In the genomic region with DNA sequence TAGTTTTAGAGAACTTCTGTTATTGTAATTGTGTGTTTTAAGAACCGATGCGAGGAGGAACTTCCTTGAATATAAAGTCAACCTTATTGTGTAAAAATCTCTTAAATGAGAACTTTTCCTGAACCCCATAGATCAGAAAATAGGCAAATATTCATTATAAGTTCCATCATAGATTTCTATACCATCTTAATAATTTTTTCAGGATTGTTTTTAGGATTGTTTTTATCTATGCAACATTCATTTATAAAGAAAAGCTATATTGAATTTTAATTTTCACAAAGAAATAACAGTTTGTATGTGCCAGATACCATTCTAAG, we compare ENCODE assay signal across 9 cellular contexts. TPM values are rescaled to one million over a fixed set of nuclear protein-coding genes. Genes with fewer than 3 reads are reported as not detected.
DNase-seq lines count a peak whose midpoint lies in the region; ATAC-seq, FAIRE-seq and TF ChIP-seq lines count a peak whose summit lies in the region.
"Had no signal": no experiment of that assay in that cellular context is flagged by ENCODE, and none has a peak within 500 bp of the region (broad histone marks: within the 10 kb centered on the region; RNA-seq: fewer than 3 reads in every experiment).

No MANE protein-coding gene starts in this region.

- no peaks in the 10 kb centered on the region for H3K9me3 Mint-ChIP-seq in activated CD4-positive, alpha-beta T cell treated with anti-CD3 and anti-CD28 coated beads for 36 hours (ENCODE audit: low read depth)
- H3K9me3 Mint-ChIP-seq in stimulated activated naive CD8-positive, alpha-beta T cell treated with anti-CD3 and anti-CD28 coated beads, Interleukin-15, amount 100 ng/mL, for 72 hours, result no peaks in the 10 kb centered on the region

- no peak for ATAC-seq in activated CD4-positive, alpha-beta T cell treated with anti-CD3 and anti-CD28 coated beads for 36 hours
- no peak for ATAC-seq in GM12878
- ATAC-seq in stimulated activated naive CD8-positive, alpha-beta T cell treated with anti-CD3 and anti-CD28 coated beads, Interleukin-15, amount 100 ng/mL, for 72 hours, result no peak

- H3K27me3 ChIP-seq in Loucy (ENCODE audit: insufficient read depth, low read length, poor library complexity, severe bottlenecking) (no peaks in the 10 kb centered on the region), GM12878 (replicated peaks in 1 of 2; ENCODE audit: control insufficient read depth in 2 of 2, insufficient read depth in 2 of 2, low read length in 1 of 2) (no peaks in the 10 kb centered on the region), neural cell (ENCODE audit: insufficient read depth, low read depth, low read length) (no peaks in the 10 kb centered on the region)

- BruUV-seq in GM12878 (replicated peaks; lab: Mats Ljungman, UMichigan), result no TSS peak

- no peak for DNase-seq in activated CD4-positive, alpha-beta T cell treated with anti-CD3 and anti-CD28 coated beads for 36 hours
- no peak for DNase-seq in activated CD4-positive, alpha-beta T cell treated with anti-CD3 and anti-CD28 coated beads for 48 hours
- DNase-seq in GM12878 (ENCODE audit: low read depth, low spot score) (no peak), NCI-H345 treated with DMSO at 0.1 percent for 48 hours (lab: John Stamatoyannopoulos, UW; ENCODE audit: unreplicated experiment) (no peak), T-helper 9 cell (no peak)
- no peak for DNase-seq in stimulated activated naive CD8-positive, alpha-beta T cell treated with anti-CD3 and anti-CD28 coated beads, Interleukin-15, amount 100 ng/mL, for 72 hours

- H3K4me1 ChIP-seq in Loucy (ENCODE audit: insufficient read depth, low read length, poor library complexity, severe bottlenecking), result peaks cover 39% of the 10 kb centered on the region
- peaks cover 7% of the 10 kb centered on the region; the same call in 1 of the 2 replicates for H3K4me1 ChIP-seq in GM12878 (ENCODE audit: control insufficient read depth, insufficient read depth, low read length)

- RAD21 ChIA-PET in GM12878 (lab: Charles Lee; ENCODE audit: unreplicated experiment), result interaction anchor here (0.6 to 6.9 kb wide), 19 partner anchors 9 to 1293 kb away, joined by 3 to 151 read pairs (median 5); no protein-coding TSS in a partner anchor

- H3K36me3 Mint-ChIP-seq in activated CD4-positive, alpha-beta T cell treated with anti-CD3 and anti-CD28 coated beads for 36 hours (ENCODE audit: low read depth), result peaks cover 27% of the 10 kb centered on the region

- H3K79me2 ChIP-seq in Loucy (ENCODE audit: insufficient read depth, low read length) (peaks cover 33% of the 10 kb centered on the region), GM12878 (ENCODE audit: control insufficient read depth, insufficient read depth, low read length) (peaks cover 35% of the 10 kb centered on the region), neural cell (replicated peaks; ENCODE audit: insufficient read depth, low read length) (peaks cover 29% of the 10 kb centered on the region)

- no peak for TF ChIP-seq RAD21 in GM12878 (IDR thresholded peaks at IDR 0.05; ENCODE audit: insufficient read depth, low read depth, low read length)
- no peak for TF ChIP-seq RAD21 in neural cell (conservative IDR thresholded peaks at IDR 0.05)

- H3K27me3 Mint-ChIP-seq in activated CD4-positive, alpha-beta T cell treated with anti-CD3 and anti-CD28 coated beads for 36 hours, result no peaks in the 10 kb centered on the region
- H3K27me3 Mint-ChIP-seq in stimulated activated naive CD8-positive, alpha-beta T cell treated with anti-CD3 and anti-CD28 coated beads, Interleukin-15, amount 100 ng/mL, for 72 hours, result no peaks in the 10 kb centered on the region

- H3K4me1 Mint-ChIP-seq in activated CD4-positive, alpha-beta T cell treated with anti-CD3 and anti-CD28 coated beads for 36 hours, result peaks cover 39% of the 10 kb centered on the region
- H3K4me1 Mint-ChIP-seq in stimulated activated naive CD8-positive, alpha-beta T cell treated with anti-CD3 and anti-CD28 coated beads, Interleukin-15, amount 100 ng/mL, for 72 hours, result peaks cover 45% of the 10 kb centered on the region

- peak overlapping the region; percentile 95 for H3K4me3 Mint-ChIP-seq in activated CD4-positive, alpha-beta T cell treated with anti-CD3 and anti-CD28 coated beads for 36 hours
- peak overlapping the region in 1 of 2 donors; percentile 59 for H3K4me3 Mint-ChIP-seq in stimulated activated naive CD8-positive, alpha-beta T cell treated with anti-CD3 and anti-CD28 coated beads, Interleukin-15, amount 100 ng/mL, for 72 hours

- POLR2A ChIA-PET in activated CD4-positive, alpha-beta T cell treated with anti-CD3 and anti-CD28 coated beads for 36 hours (lab: Charles Lee), result no interaction called here
- POLR2A ChIA-PET in GM12878 (lab: Charles Lee), result interaction anchor here (0.6 to 1.9 kb wide), 8 partner anchors 17 to 265 kb away, joined by 3 to 10 read pairs (median 4); no protein-coding TSS in a partner anchor

- FAIRE-seq in GM12878 (lab: Jason Lieb, UNC), result no peak
- FAIRE-seq: HTR-8/SVneo had no signal

- no peaks in the 10 kb centered on the region for H3K9me2 ChIP-seq in Loucy (replicated peaks; ENCODE audit: low read depth, low read length)
- no peaks in the 10 kb centered on the region for H3K9me2 ChIP-seq in neural cell (ENCODE audit: insufficient read depth, low read length)

- H4K20me1 ChIP-seq in Loucy (ENCODE audit: insufficient read depth, low read length, poor library complexity, severe bottlenecking), result peaks cover 32% of the 10 kb centered on the region
- no peaks in the 10 kb centered on the region for H4K20me1 ChIP-seq in GM12878 (ENCODE audit: control insufficient read depth, insufficient read depth)
- no peaks in the 10 kb centered on the region for H4K20me1 ChIP-seq in neural cell (ENCODE audit: insufficient read depth)

- no peak for TF ChIP-seq CTCF in Loucy (conservative IDR thresholded peaks at IDR 0.05; ENCODE audit: low read length)
- no peak for TF ChIP-seq CTCF in GM12878 (IDR thresholded peaks at IDR 0.05 in 2 of 3, conservative IDR thresholded peaks at IDR 0.05 in 1 of 3; ENCODE audit: control insufficient read depth in 2 of 3, extremely low read depth in 1 of 3, insufficient read depth in 1 of 3, low read depth in 3 of 3, low read length in 3 of 3)
- TF ChIP-seq CTCF in neural cell (IDR thresholded peaks at IDR 0.05; ENCODE audit: poor library complexity, severe bottlenecking), result peak; percentile 7

- peak overlapping the region; percentile 98 for H3K27ac Mint-ChIP-seq in activated CD4-positive, alpha-beta T cell treated with anti-CD3 and anti-CD28 coated beads for 36 hours
- H3K27ac Mint-ChIP-seq in stimulated activated naive CD8-positive, alpha-beta T cell treated with anti-CD3 and anti-CD28 coated beads, Interleukin-15, amount 100 ng/mL, for 72 hours, result peak overlapping the region in 1 of 2 donors; percentile 97

- CTCF ChIA-PET in activated CD4-positive, alpha-beta T cell treated with anti-CD3 and anti-CD28 coated beads for 36 hours (lab: Charles Lee), result interaction anchor here (0.7 to 6.0 kb wide), 30 partner anchors 10 to 374 kb away, joined by 3 to 79 read pairs (median 5); no protein-coding TSS in a partner anchor
- CTCF ChIA-PET in GM12878 (lab: Yijun Ruan, JAX), result interaction anchor here (0.6 to 7.0 kb wide), 41 partner anchors 10 to 466 kb away, joined by 3 to 191 read pairs (median 5); a partner anchor contains a TSS

- no peak for TF ChIP-seq POLR2A in GM12878 (IDR thresholded peaks at IDR 0.05; ENCODE audit: low read depth, low read length)

- H3K27ac ChIP-seq in GM12878 (ENCODE audit: control insufficient read depth, insufficient read depth) (no peak overlapping the region), neural cell (ENCODE audit: low read length) (peak overlapping the region; percentile 90)

- H3F3A ChIP-seq in Loucy (ENCODE audit: low read depth) (no peaks in the 10 kb centered on the region), neural cell (ENCODE audit: insufficient read depth, low read length, poor library complexity, severe bottlenecking) (no peaks in the 10 kb centered on the region)

- in situ Hi-C loops in GM12878 (cut with MboI), result loop anchor here (10.0 to 25.0 kb wide), 2 partner anchors 368 to 1831 kb away; no protein-coding TSS in a partner anchor

- H2AFZ ChIP-seq in Loucy (ENCODE audit: low read length) (peak overlapping the region; percentile 38; the same call in 1 of the 2 replicates), GM12878 (ENCODE audit: control insufficient read depth, low read depth, low read length) (peak overlapping the region; percentile 48), neural cell (ENCODE audit: low read depth, low read length) (no peak overlapping the region)

- H3K9me3 ChIP-seq in Loucy (ENCODE audit: insufficient read depth, low read depth, low read length), result no peaks in the 10 kb centered on the region
- no peaks in the 10 kb centered on the region for H3K9me3 ChIP-seq in GM12878 (replicated peaks; ENCODE audit: control insufficient read depth, insufficient read depth, low read length)
- H3K9me3 ChIP-seq in neural cell (ENCODE audit: low read length), result no peaks in the 10 kb centered on the region

- H3K9ac ChIP-seq in Loucy (ENCODE audit: low read depth, low read length, poor library complexity, severe bottlenecking) (peak overlapping the region; percentile 51), GM12878 (ENCODE audit: control insufficient read depth, insufficient read depth, low read length) (no peak overlapping the region), neural cell (ENCODE audit: low read length) (no peak overlapping the region)

- H3K4me3 ChIP-seq in Loucy (ENCODE audit: low read length, poor library complexity, severe bottlenecking) (peak overlapping the region; percentile 94), GM12878 (no peak overlapping the region), neural cell (ENCODE audit: low read length) (no peak overlapping the region)

- H3K4me2 ChIP-seq in Loucy (ENCODE audit: low read depth, low read length, poor library complexity, severe bottlenecking) (peak overlapping the region; percentile 81), GM12878 (ENCODE audit: control insufficient read depth, insufficient read depth) (no peak overlapping the region; the same call in 1 of the 2 replicates), neural cell (ENCODE audit: low read length) (no peak overlapping the region)

- 0% methylated on average over 2 of the region's 2 CpGs for WGBS in GM12878 (ENCODE audit: insufficient coverage, insufficient replicate concordance, low lambda C conversion rate, missing lambda C conversion rate)

- SMC1A ChIA-PET in GM12878 (lab: Charles Lee; ENCODE audit: uncharacterized antibody, unreplicated experiment), result interaction anchor here (0.8 to 5.4 kb wide), 31 partner anchors 9 to 440 kb away, joined by 3 to 69 read pairs (median 5); no protein-coding TSS in a partner anchor

- peaks cover 14% of the 10 kb centered on the region; the same call in 1 of the 2 replicates for H3K36me3 ChIP-seq in Loucy (ENCODE audit: insufficient read depth, low read length)
- H3K36me3 ChIP-seq in GM12878 (ENCODE audit: control insufficient read depth in 2 of 2, insufficient read depth in 2 of 2, low read length in 1 of 2), result peaks cover 0 to 2% of the 10 kb centered on the region in 2 experiments; a peak in 1 of 4 replicates
- peaks cover 12% of the 10 kb centered on the region for H3K36me3 ChIP-seq in neural cell (ENCODE audit: insufficient read depth, low read length)

- intact Hi-C loops in activated CD4-positive, alpha-beta T cell treated with anti-CD3 and anti-CD28 coated beads for 36 hours (cut with DNase I, micrococcal nuclease), result loop anchor here (1.0 to 10.0 kb wide), 8 partner anchors 191 to 608 kb away; a partner anchor contains a TSS
- intact Hi-C loops in GM12878 (cut with micrococcal nuclease; ENCODE audit: unreplicated experiment), result loop anchor here (1.0 to 10.0 kb wide), 4 partner anchors 294 to 698 kb away; no protein-coding TSS in a partner anchor

- TF ChIP-seq EP300 in GM12878 (IDR thresholded peaks at IDR 0.05; ENCODE audit: borderline replicate concordance in 1 of 2, control insufficient read depth in 1 of 2, low read depth in 2 of 2, low read length in 2 of 2) (no peak), neural cell (conservative IDR thresholded peaks at IDR 0.05; ENCODE audit: poor library complexity, severe bottlenecking) (no peak)

RNA-seq across cellular contexts. Expression of a gene that starts 1.7 kb away (rescaled TPM):
- total RNA-seq in activated CD4-positive, alpha-beta T cell treated with anti-CD3 and anti-CD28 coated beads for 36 hours, result 10 to 100 TPM; 44.2 to 56.7 TPM
- total RNA-seq in GM12878 (2013; cell fraction: nucleolus; rRNA removed), result 36.2 and 40.2 TPM in 2 replicates
- 4.6 and 7.8 TPM in 2 replicates for total RNA-seq in GM12878 (2014; rRNA removed)
- 11.0 and 12.3 TPM in 2 replicates for total RNA-seq in GM12878 (2014; rRNA removed; fragmentation: Illumina TruSeq; extraction: Trizol)
- total RNA-seq in GM12878 (2021), result 32.8 and 37.2 TPM in 2 replicates
- 7.3 TPM for polyA plus RNA-seq in GM12878 (2011; ENCODE audit: low read depth)
- 17.1 and 25.3 TPM in 2 replicates for polyA plus RNA-seq in GM12878 (2011; rRNA removed)
- polyA plus RNA-seq in GM12878 (2011; cell fraction: cytosol; rRNA removed), result 6.1 and 6.5 TPM in 2 replicates
- polyA plus RNA-seq in GM12878 (2011; cell fraction: nucleus; rRNA removed), result 10.0 and 12.6 TPM in 2 replicates
- 14.0 and 21.2 TPM in 2 replicates for polyA plus RNA-seq in GM12878 (2012)
- polyA plus RNA-seq in GM12878 (2014; fragmentation: Illumina TruSeq; extraction: Trizol), result 35.3 and 44.0 TPM in 2 replicates
- polyA plus RNA-seq in GM12878 (2014; fragmentation: Nextera tagmentation; extraction: Ambion mirVana), result 10 to 100 TPM; 10.1 to 12.9 TPM
- polyA plus RNA-seq in GM12878 (2014; rRNA removed), result 12.5 and 19.1 TPM in 2 replicates
- 10 to 100 TPM; 22.7 to 26.5 TPM for polyA plus RNA-seq in GM12878 (2016; fragmentation: Nextera tagmentation; extraction: Ambion mirVana)
- polyA minus RNA-seq in GM12878 (2011; rRNA and poly(A)+ RNA removed), result 4.6 and 9.4 TPM in 2 replicates
- polyA minus RNA-seq in GM12878 (2011; cell fraction: cytosol; rRNA and poly(A)+ RNA removed), result 4.4 and 8.5 TPM in 2 replicates
- polyA minus RNA-seq in GM12878 (2011; cell fraction: nucleus; rRNA and poly(A)+ RNA removed), result 11.8 and 21.9 TPM in 2 replicates
- 17.5 and 25.9 TPM in 2 replicates for polyA plus RNA-seq in neural cell
- polyA minus RNA-seq in neural cell, result 25.6 and 26.9 TPM in 2 replicates
